1 cellular context compared by ENCODE assay signal in genomic region chr11:61902313-61902712, GRCh38.
A peak's percentile ranks its signal among the peaks of the same experiment; 100 is the strongest.
TF ChIP-seq lines count a peak whose summit lies in the region.

No MANE protein-coding gene starts in this region.

TF ChIP-seq in GM12878, 131 proteins besides CTCF, POLR2A, EP300 and RAD21:
- TF ChIP-seq PML (IDR thresholded peaks at IDR 0.05; ENCODE audit: low read length): no peak
- TF ChIP-seq IKZF2 (IDR thresholded peaks at IDR 0.05): no peak
- no peak for TF ChIP-seq RAD51 (IDR thresholded peaks at IDR 0.05)
- TF ChIP-seq ELK1 (IDR thresholded peaks at IDR 0.05; ENCODE audit: low read depth, low read length): no peak
- TF ChIP-seq TARDBP (IDR thresholded peaks at IDR 0.05; ENCODE audit: borderline replicate concordance): no peak
- TF ChIP-seq, protein P1, sequence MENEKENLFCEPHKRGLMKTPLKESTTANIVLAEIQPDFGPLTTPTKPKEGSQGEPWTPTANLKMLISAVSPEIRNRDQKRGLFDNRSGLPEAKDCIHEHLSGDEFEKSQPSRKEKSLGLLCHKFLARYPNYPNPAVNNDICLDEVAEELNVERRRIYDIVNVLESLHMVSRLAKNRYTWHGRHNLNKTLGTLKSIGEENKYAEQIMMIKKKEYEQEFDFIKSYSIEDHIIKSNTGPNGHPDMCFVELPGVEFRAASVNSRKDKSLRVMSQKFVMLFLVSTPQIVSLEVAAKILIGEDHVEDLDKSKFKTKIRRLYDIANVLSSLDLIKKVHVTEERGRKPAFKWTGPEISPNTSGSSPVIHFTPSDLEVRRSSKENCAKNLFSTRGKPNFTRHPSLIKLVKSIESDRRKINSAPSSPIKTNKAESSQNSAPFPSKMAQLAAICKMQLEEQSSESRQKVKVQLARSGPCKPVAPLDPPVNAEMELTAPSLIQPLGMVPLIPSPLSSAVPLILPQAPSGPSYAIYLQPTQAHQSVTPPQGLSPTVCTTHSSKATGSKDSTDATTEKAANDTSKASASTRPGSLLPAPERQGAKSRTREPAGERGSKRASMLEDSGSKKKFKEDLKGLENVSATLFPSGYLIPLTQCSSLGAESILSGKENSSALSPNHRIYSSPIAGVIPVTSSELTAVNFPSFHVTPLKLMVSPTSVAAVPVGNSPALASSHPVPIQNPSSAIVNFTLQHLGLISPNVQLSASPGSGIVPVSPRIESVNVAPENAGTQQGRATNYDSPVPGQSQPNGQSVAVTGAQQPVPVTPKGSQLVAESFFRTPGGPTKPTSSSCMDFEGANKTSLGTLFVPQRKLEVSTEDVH (IDR thresholded peaks at IDR 0.05; ENCODE audit: low read depth, partially characterized antibody): no peak
- TF ChIP-seq BCL3 (IDR thresholded peaks at IDR 0.05; ENCODE audit: borderline replicate concordance, insufficient read depth, low read depth, low read length, poor library complexity, severe bottlenecking): peak; percentile 64
- TF ChIP-seq CHD2 (IDR thresholded peaks at IDR 0.05; ENCODE audit: borderline replicate concordance, low read depth, low read length): no peak
